Comparison of ENCODE assay signal across 26 cellular contexts in genomic region chr7:154795014-154795413, GRCh38.
A peak's percentile ranks its signal among the peaks of the same experiment; 100 is the strongest.
DNase-seq lines count a peak whose midpoint lies in the region; ATAC-seq and TF ChIP-seq lines count a peak whose summit lies in the region.
"Had no signal": no experiment of that assay in that cellular context is flagged by ENCODE, and none has a peak within 500 bp of the region (broad histone marks: within the 10 kb centered on the region; RNA-seq: fewer than 3 reads in every experiment).

No MANE protein-coding gene starts in this region.

- H3K27me3 Mint-ChIP-seq in GM23338 (ENCODE audit: insufficient read depth, low read depth, poor library complexity): peaks cover 12% of the 10 kb centered on the region

- H3K4me3 Mint-ChIP-seq in GM23338: no peak overlapping the region
- H3K4me3 Mint-ChIP-seq: activated naive CD8-positive, alpha-beta T cell treated with anti-CD3 and anti-CD28 coated beads, Interleukin-2, amount 10 ng/mL, durations not matched to agents 7 days and 5 days; CD4-positive, CD25-positive, alpha-beta regulatory T cell; dendritic cell treated with granulocyte-macrophage colony-stimulating factor and Interleukin-4, amounts not matched to agents 40 ng/mL and 50 ng/mL, for 4 days; stimulated activated naive CD8-positive, alpha-beta T cell treated with anti-CD3 and anti-CD28 coated beads, Interleukin-15, Interleukin-2, amounts not matched to agents 100 ng/mL and 50 ng/mL, for 24 hours; T-helper 17 cell had no signal

- no peaks in the 10 kb centered on the region for H3K9me2 ChIP-seq in GM23338 (ENCODE audit: insufficient read depth)

- H3K36me3 ChIP-seq in GM23338 (ENCODE audit: insufficient read depth): no peaks in the 10 kb centered on the region; the same call in 1 of the 2 replicates
- H3K36me3 ChIP-seq: ascending aorta, gastrocnemius medialis, left lung, MG63, tibial artery had no signal

- no peaks in the 10 kb centered on the region for H3K9me3 Mint-ChIP-seq in GM23338
- H3K9me3 Mint-ChIP-seq: activated naive CD8-positive, alpha-beta T cell treated with anti-CD3 and anti-CD28 coated beads, Interleukin-2, amount 10 ng/mL, durations not matched to agents 7 days and 5 days; dendritic cell treated with granulocyte-macrophage colony-stimulating factor and Interleukin-4, amounts not matched to agents 40 ng/mL and 50 ng/mL, for 4 days; stimulated activated naive CD8-positive, alpha-beta T cell treated with anti-CD3 and anti-CD28 coated beads, Interleukin-15, Interleukin-2, amounts not matched to agents 100 ng/mL and 50 ng/mL, for 24 hours had no signal

- no peak overlapping the region for H3K27ac ChIP-seq in GM23338 (ENCODE audit: low read depth)
- H3K27ac ChIP-seq: ascending aorta, gastrocnemius medialis, hepatocyte, left lung, RWPE1, tibial artery had no signal

- no peak overlapping the region for H3K4me2 ChIP-seq in GM23338

- H4K20me1 ChIP-seq in GM23338 (replicated peaks; ENCODE audit: insufficient read depth): no peaks in the 10 kb centered on the region

- no peak for TF ChIP-seq CTCF in GM23338 (conservative IDR thresholded peaks at IDR 0.05; ENCODE audit: low read depth in 2 of 2)

- no peak overlapping the region for H2AFZ ChIP-seq in GM23338

- H3K27me3 ChIP-seq in GM23338 (ENCODE audit: insufficient read depth): no peaks in the 10 kb centered on the region
- H3K27me3 ChIP-seq: ascending aorta, MG63 had no signal

- peak; percentile 10 for DNase-seq in NCI-H146 (lab: John Stamatoyannopoulos, UW)
- no peak for DNase-seq in NCI-H146 treated with DMSO at 0.1 percent for 48 hours (lab: John Stamatoyannopoulos, UW; ENCODE audit: unreplicated experiment)
- no peak for DNase-seq in GM23338 (ENCODE audit: low spot score)
- peak; percentile 10 for DNase-seq in NCI-H69 (lab: John Stamatoyannopoulos, UW)
- peak; percentile 1 for DNase-seq in left kidney (ENCODE audit: low read depth, low spot score)
- no peak for DNase-seq in NCI-H446 treated with DMSO at 0.1 percent for 48 hours (lab: John Stamatoyannopoulos, UW)
- DNase-seq in MV-4-11 (lab: John Stamatoyannopoulos, UW): no peak
- DNase-seq: 8988T; activated CD4-positive, alpha-beta T cell treated with anti-CD3 and anti-CD28 coated beads for 48 hours; activated CD8-positive, alpha-beta memory T cell treated with anti-CD3 and anti-CD28 coated beads for 24 hours; activated gamma-delta T cell; activated naive CD8-positive, alpha-beta T cell treated with anti-CD3 and anti-CD28 coated beads, Interleukin-2, amount 10 ng/mL, durations not matched to agents 7 days and 5 days; CD4-positive, CD25-positive, alpha-beta regulatory T cell; gastrocnemius medialis; GOT3; left lung; MG63; NCI-H2171 treated with DMSO at 0.1 percent for 48 hours; T-helper 17 cell; tibial artery had no signal

- ATAC-seq in GM23338 (peak; percentile 55), HG02973 (IDR thresholded peaks at IDR 0.05; ENCODE audit: unreplicated experiment) (no peak)
- ATAC-seq: gastrocnemius medialis, T-helper 17 cell had no signal

- H3K27ac Mint-ChIP-seq in GM23338: no peak overlapping the region
- H3K27ac Mint-ChIP-seq: activated naive CD8-positive, alpha-beta T cell treated with anti-CD3 and anti-CD28 coated beads, Interleukin-2, amount 10 ng/mL, durations not matched to agents 7 days and 5 days; dendritic cell treated with granulocyte-macrophage colony-stimulating factor and Interleukin-4, amounts not matched to agents 40 ng/mL and 50 ng/mL, for 4 days; stimulated activated naive CD8-positive, alpha-beta T cell treated with anti-CD3 and anti-CD28 coated beads, Interleukin-15, Interleukin-2, amounts not matched to agents 100 ng/mL and 50 ng/mL, for 24 hours; T-helper 17 cell had no signal

- H3K4me3 ChIP-seq in GM23338: no peak overlapping the region
- H3K4me3 ChIP-seq: ascending aorta, gastrocnemius medialis, hepatocyte, left lung, MG63, tibial artery had no signal

- H3K4me1 Mint-ChIP-seq in GM23338: peaks cover 7% of the 10 kb centered on the region
- H3K4me1 Mint-ChIP-seq: activated naive CD8-positive, alpha-beta T cell treated with anti-CD3 and anti-CD28 coated beads, Interleukin-2, amount 10 ng/mL, durations not matched to agents 7 days and 5 days; CD4-positive, CD25-positive, alpha-beta regulatory T cell; T-helper 17 cell had no signal

- H3K36me3 Mint-ChIP-seq in GM23338 (ENCODE audit: low read depth): no peaks in the 10 kb centered on the region
- H3K36me3 Mint-ChIP-seq: activated naive CD8-positive, alpha-beta T cell treated with anti-CD3 and anti-CD28 coated beads, Interleukin-2, amount 10 ng/mL, durations not matched to agents 7 days and 5 days; CD4-positive, CD25-positive, alpha-beta regulatory T cell had no signal

- H3K4me1 ChIP-seq in GM23338 (ENCODE audit: insufficient read depth): no peaks in the 10 kb centered on the region
- H3K4me1 ChIP-seq: ascending aorta, gastrocnemius medialis, tibial artery had no signal

- H3K79me2 ChIP-seq in GM23338 (replicated peaks; ENCODE audit: insufficient read depth): no peaks in the 10 kb centered on the region
- H3K79me2 ChIP-seq: hepatocyte had no signal

- H3F3A ChIP-seq in GM23338 (replicated peaks; ENCODE audit: low read depth): no peaks in the 10 kb centered on the region

TF ChIP-seq in GM23338, 12 proteins besides CTCF, POLR2A, EP300 and RAD21 (continues in another document):
- TF ChIP-seq NANOG (IDR thresholded peaks at IDR 0.05; ENCODE audit: borderline replicate concordance) (no peak), ETS1 (IDR thresholded peaks at IDR 0.05) (no peak), ZNF462 (CRISPR knock-in tag; IDR thresholded peaks at IDR 0.05) (no peak), ZNF331 (CRISPR knock-in tag; IDR thresholded peaks at IDR 0.05; ENCODE audit: low read depth) (no peak)

Comparison
In these comparisons a context has a peak if more than half of its experiments do, and no peak if none do; other contexts are left out.
1. DNase-seq: peak in NCI-H146 (single experiment), NCI-H69 (single experiment) and left kidney (single experiment); none in NCI-H146 treated with DMSO at 0.1 percent for 48 hours (single experiment), GM23338 (single experiment), NCI-H446 treated with DMSO at 0.1 percent for 48 hours (single experiment) and MV-4-11 (single experiment).